Comparison of ENCODE assay signal across 33 cellular contexts in the genomic region with DNA sequence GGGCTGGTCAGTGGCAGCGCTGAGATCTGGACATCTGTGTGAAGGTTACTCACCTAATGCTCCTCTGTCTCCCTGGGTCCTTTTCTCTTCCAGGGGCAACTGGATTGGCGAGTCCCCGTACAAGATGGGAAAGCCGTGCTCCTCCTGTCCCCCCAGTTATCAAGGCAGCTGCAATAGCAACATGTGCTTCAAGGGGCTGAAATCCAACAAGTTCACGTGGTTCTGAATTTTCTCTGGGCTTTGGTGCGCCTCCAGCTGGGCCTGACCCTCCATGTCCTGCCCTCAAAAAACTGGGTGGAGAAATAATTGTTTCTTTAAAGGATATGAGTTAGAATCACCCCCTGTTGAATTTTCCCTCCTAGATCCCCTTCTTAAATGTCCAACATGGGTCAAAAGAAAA. TPM values are rescaled to one million over a fixed set of nuclear protein-coding genes. Genes with fewer than 3 reads are reported as not detected.
"Had no signal": no experiment of that assay in that cellular context is flagged by ENCODE, and none has a peak within 500 bp of the region (broad histone marks: within the 10 kb centered on the region; RNA-seq: fewer than 3 reads in every experiment).

No MANE protein-coding gene starts in this region.

- H3K27me3 ChIP-seq: ascending aorta, cardiac muscle cell had no signal

- DNase-seq: activated B cell treated with CpG ODN at 0.5 μM for 24 hours; activated CD4-positive, alpha-beta memory T cell treated with anti-CD3 and anti-CD28 coated beads, Interleukin-2, amount 10 ng/mL, durations not matched to agents 7 days and 5 days; activated CD4-positive, alpha-beta T cell treated with anti-CD3 and anti-CD28 coated beads for 36 hours; activated CD4-positive, alpha-beta T cell treated with anti-CD3 and anti-CD28 coated beads for 48 hours; activated CD4-positive, alpha-beta T cell treated with anti-CD3 and anti-CD28 coated beads, Interleukin-2, amount 10 ng/mL, durations not matched to agents 7 days and 5 days; activated CD4-positive, alpha-beta T cell treated with anti-CD3 and anti-CD28 coated beads, Interleukin-2, amount 50 U/mL, for 48 hours; activated CD4-positive, CD25-positive, alpha-beta regulatory T cell treated with anti-CD3 and anti-CD28 coated beads, Interleukin-2, amount 50 U/mL, for 72 hours; activated CD8-positive, alpha-beta memory T cell treated with anti-CD3 and anti-CD28 coated beads for 24 hours; activated CD8-positive, alpha-beta memory T cell treated with anti-CD3 and anti-CD28 coated beads, Interleukin-2, amount 10 ng/mL, durations not matched to agents 7 days and 5 days; activated CD8-positive, alpha-beta memory T cell treated with anti-CD3 and anti-CD28 coated beads, Interleukin-2, amount 50 U/mL, for 48 hours; activated CD8-positive, alpha-beta T cell treated with anti-CD3 and anti-CD28 coated beads, Interleukin-2, amount 10 ng/mL, durations not matched to agents 7 days and 5 days; activated effector memory CD4-positive, alpha-beta T cell treated with Interleukin-2 at 50 U/mL for 16 hours; activated gamma-delta T cell; activated naive CD4-positive, alpha-beta T cell treated with anti-CD3 and anti-CD28 coated beads, Interleukin-2, amount 10 ng/mL, durations not matched to agents 7 days and 5 days; activated naive CD4-positive, alpha-beta T cell treated with Interleukin-2 at 50 U/mL for 16 hours; activated naive CD8-positive, alpha-beta T cell treated with anti-CD3 and anti-CD28 coated beads, Interleukin-2, amount 10 ng/mL, durations not matched to agents 7 days and 5 days; activated naive CD8-positive, alpha-beta T cell treated with anti-CD3 and anti-CD28 coated beads, Interleukin-2, amount 50 U/mL, for 24 hours; activated T-cell treated with anti-CD3 and anti-CD28 coated beads, Interleukin-2, amount 50 U/mL, for 24 hours; activated T-cell treated with anti-CD3 and anti-CD28 coated beads, Interleukin-2, amount 50 U/mL, for 48 hours; amygdala; anterior cingulate cortex; central memory CD4-positive, alpha-beta T cell; SW 1271; T-helper 1 cell; T-helper 2 cell; T-helper 9 cell had no signal

- H3K9me3 ChIP-seq: ascending aorta had no signal

- H3K36me3 ChIP-seq: ascending aorta, cardiac muscle cell had no signal

- ATAC-seq: activated CD4-positive, alpha-beta T cell treated with anti-CD3 and anti-CD28 coated beads for 36 hours; activated CD8-positive, alpha-beta memory T cell treated with anti-CD3 and anti-CD28 coated beads, Interleukin-2, amount 10 ng/mL, durations not matched to agents 7 days and 5 days; activated CD8-positive, alpha-beta T cell treated with anti-CD3 and anti-CD28 coated beads, Interleukin-2, amount 10 ng/mL, durations not matched to agents 7 days and 5 days; activated naive CD8-positive, alpha-beta T cell treated with anti-CD3 and anti-CD28 coated beads, Interleukin-2, amount 50 U/mL, for 24 hours had no signal

- H3K27ac ChIP-seq: ascending aorta, cardiac muscle cell, VCaP had no signal

- H3K4me3 ChIP-seq: ascending aorta, cardiac muscle cell had no signal

- FAIRE-seq: bronchial epithelial cell, TTC549 had no signal

- H3K4me1 ChIP-seq: ascending aorta had no signal

RNA-seq across cellular contexts. Expression of gene HNF4A, which starts 4.9 kb away (rescaled TPM):
- total RNA-seq: activated B cell treated with CpG ODN at 0.5 μM for 24 hours; activated CD4-positive, alpha-beta memory T cell treated with anti-CD3 and anti-CD28 coated beads, Interleukin-2, amount 10 ng/mL, durations not matched to agents 7 days and 5 days; activated CD4-positive, alpha-beta T cell treated with anti-CD3 and anti-CD28 coated beads for 36 hours; activated CD4-positive, alpha-beta T cell treated with anti-CD3 and anti-CD28 coated beads, Interleukin-2, amount 10 ng/mL, durations not matched to agents 7 days and 5 days; activated CD8-positive, alpha-beta memory T cell treated with anti-CD3 and anti-CD28 coated beads, Interleukin-2, amount 10 ng/mL, durations not matched to agents 7 days and 5 days; activated CD8-positive, alpha-beta T cell treated with anti-CD3 and anti-CD28 coated beads, Interleukin-2, amount 10 ng/mL, durations not matched to agents 7 days and 5 days; activated naive CD8-positive, alpha-beta T cell treated with anti-CD3 and anti-CD28 coated beads, Interleukin-2, amount 10 ng/mL, durations not matched to agents 7 days and 5 days; activated T-helper 2 cell treated with anti-CD3 and anti-CD28 coated beads, Interferon-gamma antibody, Interleukin-2, Interleukin-4, amounts not matched to agents 10 μg/mL and 5 μg/mL and 100 μg/mL, durations not matched to agents 14 hours and 24 hours and 36 hours; ascending aorta; bronchial epithelial cell had no signal
- polyA plus RNA-seq: cardiac muscle cell had no signal

RNA-seq across cellular contexts. Expression of gene R3HDML, which starts 13.7 kb away (rescaled TPM):
- total RNA-seq: activated B cell treated with CpG ODN at 0.5 μM for 24 hours; activated CD4-positive, alpha-beta memory T cell treated with anti-CD3 and anti-CD28 coated beads, Interleukin-2, amount 10 ng/mL, durations not matched to agents 7 days and 5 days; activated CD4-positive, alpha-beta T cell treated with anti-CD3 and anti-CD28 coated beads for 36 hours; activated CD4-positive, alpha-beta T cell treated with anti-CD3 and anti-CD28 coated beads, Interleukin-2, amount 10 ng/mL, durations not matched to agents 7 days and 5 days; activated CD8-positive, alpha-beta memory T cell treated with anti-CD3 and anti-CD28 coated beads, Interleukin-2, amount 10 ng/mL, durations not matched to agents 7 days and 5 days; activated CD8-positive, alpha-beta T cell treated with anti-CD3 and anti-CD28 coated beads, Interleukin-2, amount 10 ng/mL, durations not matched to agents 7 days and 5 days; activated naive CD8-positive, alpha-beta T cell treated with anti-CD3 and anti-CD28 coated beads, Interleukin-2, amount 10 ng/mL, durations not matched to agents 7 days and 5 days; activated T-helper 2 cell treated with anti-CD3 and anti-CD28 coated beads, Interferon-gamma antibody, Interleukin-2, Interleukin-4, amounts not matched to agents 10 μg/mL and 5 μg/mL and 100 μg/mL, durations not matched to agents 14 hours and 24 hours and 36 hours; ascending aorta; bronchial epithelial cell; cardiac muscle cell had no signal
- polyA plus RNA-seq: adipose tissue, cardiac muscle cell had no signal
